In the genomic region with DNA sequence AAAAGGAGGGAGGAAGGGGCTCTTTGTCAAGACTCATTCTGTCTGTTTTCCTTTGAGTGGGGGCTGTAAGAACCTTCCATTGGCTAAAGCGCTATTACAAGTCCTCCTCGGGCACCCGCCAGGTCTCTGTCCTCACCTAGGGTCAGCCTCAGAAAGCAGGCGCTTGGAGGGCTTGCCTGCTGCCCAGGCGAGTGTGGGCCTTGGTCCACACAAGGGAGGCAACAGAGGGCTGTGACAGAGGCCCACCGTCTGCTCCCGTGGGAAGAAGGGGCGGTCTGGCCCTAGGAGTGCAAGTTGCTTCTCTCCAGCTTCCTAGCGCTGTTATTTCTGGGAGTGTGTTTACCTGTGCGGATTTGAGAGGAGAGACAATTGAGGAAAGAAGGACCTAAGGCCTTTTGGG, we compare ENCODE assay signal across 31 cellular contexts. TPM values are rescaled to one million over a fixed set of nuclear protein-coding genes. Genes with fewer than 3 reads are reported as not detected.
"Had no signal": no experiment of that assay in that cellular context is flagged by ENCODE, and none has a peak within 500 bp of the region (broad histone marks: within the 10 kb centered on the region; RNA-seq: fewer than 3 reads in every experiment).

No MANE protein-coding gene starts in this region.

- H3K27me3 ChIP-seq: cardiac muscle cell, esophagus squamous epithelium, neutrophil, right atrium auricular region, thyroid gland had no signal

- H3K27ac ChIP-seq: cardiac muscle cell, coronary artery, esophagus squamous epithelium, neutrophil, parathyroid adenoma, right atrium auricular region, stomach, thyroid gland had no signal

- H3K27ac Mint-ChIP-seq: memory B cell; natural killer cell treated with Interleukin-12 subunit alpha and Interleukin-12 subunit beta and Interleukin-15 and Interleukin-18, amount 100 ng/mL, for 72 hours; stimulated activated effector memory CD8-positive, alpha-beta T cell treated with anti-CD3 and anti-CD28 coated beads, Interleukin-12 subunit alpha, Interleukin-12 subunit beta, amount 100 ng/mL, for 72 hours had no signal

- H3K4me3 Mint-ChIP-seq: central memory CD8-positive, alpha-beta T cell; memory B cell; naive B cell; natural killer cell treated with Interleukin-12 subunit alpha and Interleukin-12 subunit beta and Interleukin-15 and Interleukin-18, amount 100 ng/mL, for 72 hours; stimulated activated effector memory CD8-positive, alpha-beta T cell treated with anti-CD3 and anti-CD28 coated beads, Interleukin-12 subunit alpha, Interleukin-12 subunit beta, amount 100 ng/mL, for 72 hours had no signal

- H3K9me3 Mint-ChIP-seq: central memory CD8-positive, alpha-beta T cell; memory B cell; naive B cell; natural killer cell treated with Interleukin-12 subunit alpha and Interleukin-12 subunit beta and Interleukin-15 and Interleukin-18, amount 100 ng/mL, for 72 hours; stimulated activated effector memory CD8-positive, alpha-beta T cell treated with anti-CD3 and anti-CD28 coated beads, Interleukin-12 subunit alpha, Interleukin-12 subunit beta, amount 100 ng/mL, for 72 hours had no signal

- H3K4me2 ChIP-seq: smooth muscle cell had no signal

- DNase-seq: dermis blood vessel endothelial cell; effector memory CD4-positive, alpha-beta T cell; erythroblast; esophagus squamous epithelium; foreskin melanocyte; islet precursor cell; naive B cell; stimulated activated CD4-positive, alpha-beta T cell treated with anti-CD3 and anti-CD28 coated beads, Interleukin-2, amount 100 ng/mL, for 24 hours; stimulated activated CD4-positive, alpha-beta T cell treated with anti-CD3 and anti-CD28 coated beads, Interleukin-4, amount 100 ng/mL, for 24 hours; stimulated activated naive CD4-positive, alpha-beta T cell treated with Interleukin-2 at 50 U/mL for 16 hours; stomach; thyroid gland; trophoblast cell had no signal

- H3K4me1 ChIP-seq: parathyroid adenoma, stomach, thyroid gland had no signal

- H3K4me3 ChIP-seq: cardiac muscle cell, coronary artery, esophagus squamous epithelium, lung, mucosa of descending colon, prostate gland, right atrium auricular region, smooth muscle cell, stomach, thyroid gland had no signal

- H3K9ac ChIP-seq: parathyroid adenoma had no signal

- H3K9me3 ChIP-seq: esophagus squamous epithelium, mucosa of descending colon, neutrophil, prostate gland, right atrium auricular region, stomach, thyroid gland had no signal

- H3K36me3 Mint-ChIP-seq: memory B cell; naive B cell; natural killer cell treated with Interleukin-12 subunit alpha and Interleukin-12 subunit beta and Interleukin-15 and Interleukin-18, amount 100 ng/mL, for 72 hours; stimulated activated effector memory CD8-positive, alpha-beta T cell treated with anti-CD3 and anti-CD28 coated beads, Interleukin-12 subunit alpha, Interleukin-12 subunit beta, amount 100 ng/mL, for 72 hours had no signal

- H3K36me3 ChIP-seq: cardiac muscle cell, esophagus squamous epithelium, neutrophil, prostate gland, right atrium auricular region, stomach, thyroid gland had no signal

- H3K27me3 Mint-ChIP-seq: natural killer cell treated with Interleukin-12 subunit alpha and Interleukin-12 subunit beta and Interleukin-15 and Interleukin-18, amount 100 ng/mL, for 72 hours had no signal

- H3K4me1 Mint-ChIP-seq: central memory CD8-positive, alpha-beta T cell had no signal

- H2AFZ ChIP-seq: parathyroid adenoma had no signal

- ATAC-seq: mucosa of descending colon; natural killer cell treated with Interleukin-12 subunit alpha and Interleukin-12 subunit beta and Interleukin-15 and Interleukin-18, amount 100 ng/mL, for 72 hours; sciatic nerve; stimulated activated effector memory CD8-positive, alpha-beta T cell treated with anti-CD3 and anti-CD28 coated beads, Interleukin-12 subunit alpha, Interleukin-12 subunit beta, amount 100 ng/mL, for 72 hours had no signal

RNA-seq across cellular contexts. Expression of a gene that starts 24.5 kb away (rescaled TPM):
- total RNA-seq: dermis blood vessel endothelial cell; left ventricle myocardium superior; natural killer cell treated with Interleukin-12 subunit alpha and Interleukin-12 subunit beta and Interleukin-15 and Interleukin-18, amount 100 ng/mL, for 72 hours; sciatic nerve; stomach; subcutaneous adipose tissue; temporal lobe; thyroid gland; urinary bladder had no signal
- polyA plus RNA-seq: cardiac muscle cell, smooth muscle cell had no signal
